26 cellular contexts compared by ENCODE assay signal in genomic region chr15:62601779-62602540, GRCh38.
DNase-seq lines count a peak whose midpoint lies in the region; ATAC-seq and TF ChIP-seq lines count a peak whose summit lies in the region.
"Had no signal": no experiment of that assay in that cellular context is flagged by ENCODE, and none has a peak within 500 bp of the region (broad histone marks: within the 10 kb centered on the region; RNA-seq: fewer than 3 reads in every experiment).

No MANE protein-coding gene starts in this region.

- in situ Hi-C loops in GM23248 (cut with MboI) (no loop called here), Panc1 (cut with HindIII; ENCODE audit: low pct_unique_long_range_greater_than_20kb, low sequenced_read_pairs) (no loop called here)

- no peaks in the 10 kb centered on the region for H3K36me3 ChIP-seq in GM23248 (ENCODE audit: low read depth)
- no peaks in the 10 kb centered on the region for H3K36me3 ChIP-seq in Panc1 (ENCODE audit: control insufficient read depth, insufficient read depth, low read length)
- H3K36me3 ChIP-seq in subcutaneous abdominal adipose tissue (ENCODE audit: control insufficient read depth in 5 of 5, insufficient read depth in 5 of 5, low read length in 5 of 5) = no peaks in the 10 kb centered on the region
- H3K36me3 ChIP-seq: prostate gland, SJCRH30, thyroid gland had no signal

- ATAC-seq in Panc1 = no peak
- ATAC-seq: activated T-cell treated with anti-CD3 and anti-CD28 coated beads, Interleukin-2, amount 50 U/mL, for 4 hours had no signal

- DNase-seq in GM23248 (peak; percentile 55), Panc1 (ENCODE audit: low read depth, low spot score) (peak; percentile 28), fibroblast of peridontal ligament (ENCODE audit: extremely low read depth) (peak; percentile 72), HUDEP-2 (lab: John Stamatoyannopoulos, UW; ENCODE audit: unreplicated experiment in 76 of 76) (no peak), NCI-H2107 (lab: John Stamatoyannopoulos, UW) (no peak)
- no peak for DNase-seq in NK-92 treated with Interleukin-12 subunit alpha and Interleukin-12 subunit beta, amount 100 ng/mL, for 24 hours (lab: John Stamatoyannopoulos, UW)
- DNase-seq in activated T-helper 1 cell treated with anti-CD3 and anti-CD28 coated beads, Interleukin-12 subunit alpha, Interleukin-12 subunit beta, Interleukin-2, Interleukin-4 antibody, amounts not matched to agents 30 ng/mL and 10 ng/mL and 1 ng/mL, durations not matched to agents 14 hours and 24 hours and 36 hours (ENCODE audit: low spot score) = no peak
- DNase-seq: activated CD8-positive, alpha-beta memory T cell treated with anti-CD3 and anti-CD28 coated beads for 24 hours; activated naive CD4-positive, alpha-beta T cell treated with Interleukin-2 at 50 U/mL for 16 hours; activated T-cell treated with anti-CD3 and anti-CD28 coated beads, Interleukin-2, amount 50 U/mL, for 4 hours; amniotic stem cell; caudate nucleus; DMS79 treated with DMSO at 0.1 percent for 48 hours; H9; hippocampal formation; NCI-H1092; NCI-H2029; NCI-H226; NCI-H774; SJCRH30; stimulated activated CD4-positive, alpha-beta T cell treated with anti-CD3 and anti-CD28 coated beads, Interleukin-4, amount 100 ng/mL, for 1 hour; stimulated activated naive CD4-positive, alpha-beta T cell treated with Interleukin-2 at 50 U/mL for 16 hours; T-helper 1 cell; thyroid gland had no signal

- H3K9me3 ChIP-seq in GM23248 (ENCODE audit: low read depth) (no peaks in the 10 kb centered on the region), Panc1 (ENCODE audit: control insufficient read depth, insufficient read depth, low read depth, low read length) (no peaks in the 10 kb centered on the region), subcutaneous abdominal adipose tissue (ENCODE audit: control insufficient read depth in 5 of 5, low read length in 5 of 5) (no peaks in the 10 kb centered on the region)
- H3K9me3 ChIP-seq: prostate gland, SJCRH30, thyroid gland had no signal

- H3K4me3 Mint-ChIP-seq in activated T-helper 1 cell treated with anti-CD3 and anti-CD28 coated beads, Interleukin-12 subunit alpha, Interleukin-12 subunit beta, Interleukin-2, Interleukin-4 antibody, amounts not matched to agents 30 ng/mL and 10 ng/mL and 1 ng/mL, durations not matched to agents 14 hours and 24 hours and 36 hours = no peak overlapping the region
- H3K4me3 Mint-ChIP-seq: activated T-cell treated with anti-CD3 and anti-CD28 coated beads, Interleukin-2, amount 50 U/mL, for 4 hours; H9 had no signal

- no peak; the same call in 1 of the 2 replicates for TF ChIP-seq CTCF in Panc1 (IDR thresholded peaks at IDR 0.05)

- H4K20me1 ChIP-seq in GM23248 (ENCODE audit: insufficient read depth) = no peaks in the 10 kb centered on the region

- peak overlapping the region; percentile 11 for H3K4me2 ChIP-seq in GM23248 (ENCODE audit: unreplicated experiment)

- H3K4me3 ChIP-seq in GM23248 (no peak overlapping the region), Panc1 (ENCODE audit: low read depth in 2 of 2, low read length in 2 of 2) (no peak overlapping the region), subcutaneous abdominal adipose tissue (ENCODE audit: low read depth in 1 of 5, low read length in 5 of 5) (no peak overlapping the region)
- H3K4me3 ChIP-seq: prostate gland, SJCRH30, thyroid gland had no signal

- peaks cover 4% of the 10 kb centered on the region for H3K27me3 Mint-ChIP-seq in activated T-helper 1 cell treated with anti-CD3 and anti-CD28 coated beads, Interleukin-12 subunit alpha, Interleukin-12 subunit beta, Interleukin-2, Interleukin-4 antibody, amounts not matched to agents 30 ng/mL and 10 ng/mL and 1 ng/mL, durations not matched to agents 14 hours and 24 hours and 36 hours (ENCODE audit: insufficient read depth)

- intact Hi-C loops in Panc1 (cut with micrococcal nuclease; ENCODE audit: unreplicated experiment) = no loop called here
- intact Hi-C loops in activated T-helper 1 cell treated with anti-CD3 and anti-CD28 coated beads, Interleukin-12 subunit alpha, Interleukin-12 subunit beta, Interleukin-2, Interleukin-4 antibody, amounts not matched to agents 30 ng/mL and 10 ng/mL and 1 ng/mL, durations not matched to agents 14 hours and 24 hours and 36 hours (cut with micrococcal nuclease) = no loop called here

- H2AFZ ChIP-seq in GM23248 = no peak overlapping the region

- no peaks in the 10 kb centered on the region for H3K27me3 ChIP-seq in GM23248 (replicated peaks; ENCODE audit: insufficient read depth)
- H3K27me3 ChIP-seq in Panc1 (ENCODE audit: control insufficient read depth, insufficient read depth, low read length) = no peaks in the 10 kb centered on the region
- H3K27me3 ChIP-seq in subcutaneous abdominal adipose tissue (ENCODE audit: control insufficient read depth in 5 of 5, insufficient read depth in 4 of 5, low read length in 5 of 5) = no peaks in the 10 kb centered on the region
- H3K27me3 ChIP-seq: SJCRH30, thyroid gland had no signal

- peaks cover 48% of the 10 kb centered on the region for H3K4me1 ChIP-seq in GM23248 (ENCODE audit: insufficient read depth)
- H3K4me1 ChIP-seq in Panc1 (ENCODE audit: control insufficient read depth, insufficient read depth, low read length) = peaks cover 4% of the 10 kb centered on the region; the same call in 1 of the 2 replicates
- peaks cover 7 to 54% (median 35%) of the 10 kb centered on the region in 5 donors for H3K4me1 ChIP-seq in subcutaneous abdominal adipose tissue (ENCODE audit: control insufficient read depth in 5 of 5, insufficient read depth in 5 of 5, low read length in 5 of 5)
- H3K4me1 ChIP-seq: prostate gland, thyroid gland had no signal

- no TSS peak for BruUV-seq in Panc1 (replicated peaks; lab: Mats Ljungman, UMichigan)

- H3K9me2 ChIP-seq in GM23248 (ENCODE audit: insufficient read depth) = no peaks in the 10 kb centered on the region

- H3K79me2 ChIP-seq in GM23248 (ENCODE audit: insufficient read depth) = peaks cover 26% of the 10 kb centered on the region

- H3K9ac ChIP-seq in GM23248 (no peak overlapping the region), subcutaneous abdominal adipose tissue (ENCODE audit: low read length in 5 of 5) (peak overlapping the region in 2 of 5 donors; percentile 16 to 63)

- CTCF ChIA-PET in Panc1 (lab: Charles Lee) = no interaction called here

- H3K27ac ChIP-seq in GM23248 (peak overlapping the region; percentile 26), Panc1 (ENCODE audit: low read length) (no peak overlapping the region), subcutaneous abdominal adipose tissue (ENCODE audit: low read depth, low read length) (peak overlapping the region; percentile 84)
- H3K27ac ChIP-seq: prostate gland, SJCRH30, thyroid gland had no signal

- H3F3A ChIP-seq in GM23248 (ENCODE audit: insufficient read depth) = peaks cover 37% of the 10 kb centered on the region

- H3K36me3 Mint-ChIP-seq in activated T-helper 1 cell treated with anti-CD3 and anti-CD28 coated beads, Interleukin-12 subunit alpha, Interleukin-12 subunit beta, Interleukin-2, Interleukin-4 antibody, amounts not matched to agents 30 ng/mL and 10 ng/mL and 1 ng/mL, durations not matched to agents 14 hours and 24 hours and 36 hours (ENCODE audit: low read depth) = no peaks in the 10 kb centered on the region

- no peaks in the 10 kb centered on the region for H3K9me3 Mint-ChIP-seq in activated T-helper 1 cell treated with anti-CD3 and anti-CD28 coated beads, Interleukin-12 subunit alpha, Interleukin-12 subunit beta, Interleukin-2, Interleukin-4 antibody, amounts not matched to agents 30 ng/mL and 10 ng/mL and 1 ng/mL, durations not matched to agents 14 hours and 24 hours and 36 hours
- H3K9me3 Mint-ChIP-seq: activated T-cell treated with anti-CD3 and anti-CD28 coated beads, Interleukin-2, amount 50 U/mL, for 4 hours; H9 had no signal

- H3K4me1 Mint-ChIP-seq in activated T-helper 1 cell treated with anti-CD3 and anti-CD28 coated beads, Interleukin-12 subunit alpha, Interleukin-12 subunit beta, Interleukin-2, Interleukin-4 antibody, amounts not matched to agents 30 ng/mL and 10 ng/mL and 1 ng/mL, durations not matched to agents 14 hours and 24 hours and 36 hours (ENCODE audit: low read depth) = no peaks in the 10 kb centered on the region

- 71% methylated on average over 8 of the region's 8 CpGs for WGBS in GM23248 (ENCODE audit: low coverage in 1 of 2, low lambda C conversion rate in 2 of 2, missing lambda C conversion rate in 2 of 2), 2 experiments

- no peak overlapping the region for H3K27ac Mint-ChIP-seq in activated T-helper 1 cell treated with anti-CD3 and anti-CD28 coated beads, Interleukin-12 subunit alpha, Interleukin-12 subunit beta, Interleukin-2, Interleukin-4 antibody, amounts not matched to agents 30 ng/mL and 10 ng/mL and 1 ng/mL, durations not matched to agents 14 hours and 24 hours and 36 hours
- H3K27ac Mint-ChIP-seq: H9 had no signal

- POLR2A ChIA-PET in Panc1 (lab: Charles Lee) = no interaction called here

Comparison
In these comparisons a context has a peak if more than half of its experiments do, and no peak if none do; other contexts are left out.
1. DNase-seq: peak in GM23248 (single experiment), Panc1 (single experiment) and fibroblast of peridontal ligament (single experiment); none in HUDEP-2 (0 of 76), NK-92 treated with Interleukin-12 subunit alpha and Interleukin-12 subunit beta, amount 100 ng/mL, for 24 hours (single experiment), NCI-H2107 (single experiment) and activated T-helper 1 cell treated with anti-CD3 and anti-CD28 coated beads, Interleukin-12 subunit alpha, Interleukin-12 subunit beta, Interleukin-2, Interleukin-4 antibody, amounts not matched to agents 30 ng/mL and 10 ng/mL and 1 ng/mL, durations not matched to agents 14 hours and 24 hours and 36 hours (single experiment).